Comparison of ENCODE assay signal across 1 cellular context in genomic region chr19:12995596-12996541, GRCh38.
A peak's percentile ranks its signal among the peaks of the same experiment; 100 is the strongest.
TF ChIP-seq lines count a peak whose summit lies in the region.

No MANE protein-coding gene starts in this region.

TF ChIP-seq in HepG2, 621 proteins besides CTCF, POLR2A, EP300 and RAD21 (continues in another document):
- TF ChIP-seq MEIS1 (CRISPR knock-in tag; IDR thresholded peaks at IDR 0.05; ENCODE audit: borderline replicate concordance): no peak; the same call in 1 of the 2 replicates
- 0 out of 2 replicates have a peak, but pooled peaks have one; percentile 12 for TF ChIP-seq ZNF574 (CRISPR knock-in tag; IDR thresholded peaks at IDR 0.05)
- TF ChIP-seq RBFOX2 (IDR thresholded peaks at IDR 0.05; ENCODE audit: low read depth, low read length): peak; percentile 69
- TF ChIP-seq ZNF792 (CRISPR knock-in tag; IDR thresholded peaks at IDR 0.05): no peak
- TF ChIP-seq ZC3H4 (CRISPR knock-in tag; IDR thresholded peaks at IDR 0.05; ENCODE audit: borderline replicate concordance): no peak
- TF ChIP-seq SCMH1 (CRISPR knock-in tag; IDR thresholded peaks at IDR 0.05; ENCODE audit: borderline replicate concordance): no peak
- no peak for TF ChIP-seq ZFP36L2 (CRISPR knock-in tag; IDR thresholded peaks at IDR 0.05)
- TF ChIP-seq ZNF746 (CRISPR knock-in tag; IDR thresholded peaks at IDR 0.05): no peak; the same call in none of the 2 replicates
- no peak for TF ChIP-seq ZNF691 (CRISPR knock-in tag; IDR thresholded peaks at IDR 0.05; ENCODE audit: borderline replicate concordance, low read depth)
- TF ChIP-seq PHF20 (CRISPR knock-in tag; IDR thresholded peaks at IDR 0.05): no peak
- TF ChIP-seq AKNA (CRISPR knock-in tag; IDR thresholded peaks at IDR 0.05; ENCODE audit: borderline replicate concordance): no peak
- no peak for TF ChIP-seq MBNL3 (CRISPR knock-in tag; conservative IDR thresholded peaks at IDR 0.05)
- no peak for TF ChIP-seq ATF7 (IDR thresholded peaks at IDR 0.05)
- no peak for TF ChIP-seq ATF7 (CRISPR knock-in tag; IDR thresholded peaks at IDR 0.05)
- 0 out of 2 replicates have a peak, but pooled peaks have one; percentile 37 for TF ChIP-seq ZNF263 (CRISPR knock-in tag; IDR thresholded peaks at IDR 0.05)
- peak; percentile 31; the same call in 1 of the 2 replicates for TF ChIP-seq ZC3H13 (CRISPR knock-in tag; IDR thresholded peaks at IDR 0.05)
- no peak for TF ChIP-seq ZNF331 (CRISPR knock-in tag; IDR thresholded peaks at IDR 0.05)
- no peak for TF ChIP-seq IKZF5 (CRISPR knock-in tag; IDR thresholded peaks at IDR 0.05)
- TF ChIP-seq PRDM10 (CRISPR knock-in tag; IDR thresholded peaks at IDR 0.05; ENCODE audit: low read depth): no peak
- no peak for TF ChIP-seq MAFG (CRISPR knock-in tag; IDR thresholded peaks at IDR 0.05)
- TF ChIP-seq ZNF20 (CRISPR knock-in tag; IDR thresholded peaks at IDR 0.05): no peak
- no peak for TF ChIP-seq TOPORS (CRISPR knock-in tag; IDR thresholded peaks at IDR 0.05)
- TF ChIP-seq CENPT (CRISPR knock-in tag; IDR thresholded peaks at IDR 0.05; ENCODE audit: low read depth): peak; percentile 27; the same call in 1 of the 2 replicates
- TF ChIP-seq DR1 (CRISPR knock-in tag; IDR thresholded peaks at IDR 0.05): no peak
- no peak for TF ChIP-seq ZNF24 (IDR thresholded peaks at IDR 0.05)
- no peak for TF ChIP-seq ZNF251 (CRISPR knock-in tag; IDR thresholded peaks at IDR 0.05)
- no peak for TF ChIP-seq ZNF10 (CRISPR knock-in tag; IDR thresholded peaks at IDR 0.05; ENCODE audit: borderline replicate concordance, low read depth)
- no peak for TF ChIP-seq FOXP4 (CRISPR knock-in tag; IDR thresholded peaks at IDR 0.05)
- no peak for TF ChIP-seq YY1 (IDR thresholded peaks at IDR 0.05; ENCODE audit: insufficient read depth, insufficient replicate concordance, low read depth, low read length)
- no peak for TF ChIP-seq TRIM24 (CRISPR knock-in tag; IDR thresholded peaks at IDR 0.05)
- TF ChIP-seq DRAP1 (CRISPR knock-in tag; IDR thresholded peaks at IDR 0.05): no peak
- TF ChIP-seq UBTF (CRISPR knock-in tag; IDR thresholded peaks at IDR 0.05): no peak; the same call in 1 of the 2 replicates
- peak; percentile 67 for TF ChIP-seq AGO2 (optimal IDR thresholded peaks at IDR 0.05; ENCODE audit: low read depth, low read length)
- no peak for TF ChIP-seq MZF1 (CRISPR knock-in tag; IDR thresholded peaks at IDR 0.05; ENCODE audit: borderline replicate concordance)
- TF ChIP-seq ARID4A (CRISPR knock-in tag; IDR thresholded peaks at IDR 0.05; ENCODE audit: borderline replicate concordance): peak; percentile 63
